ENCODE assay signal across 17 cellular contexts in the genomic region with DNA sequence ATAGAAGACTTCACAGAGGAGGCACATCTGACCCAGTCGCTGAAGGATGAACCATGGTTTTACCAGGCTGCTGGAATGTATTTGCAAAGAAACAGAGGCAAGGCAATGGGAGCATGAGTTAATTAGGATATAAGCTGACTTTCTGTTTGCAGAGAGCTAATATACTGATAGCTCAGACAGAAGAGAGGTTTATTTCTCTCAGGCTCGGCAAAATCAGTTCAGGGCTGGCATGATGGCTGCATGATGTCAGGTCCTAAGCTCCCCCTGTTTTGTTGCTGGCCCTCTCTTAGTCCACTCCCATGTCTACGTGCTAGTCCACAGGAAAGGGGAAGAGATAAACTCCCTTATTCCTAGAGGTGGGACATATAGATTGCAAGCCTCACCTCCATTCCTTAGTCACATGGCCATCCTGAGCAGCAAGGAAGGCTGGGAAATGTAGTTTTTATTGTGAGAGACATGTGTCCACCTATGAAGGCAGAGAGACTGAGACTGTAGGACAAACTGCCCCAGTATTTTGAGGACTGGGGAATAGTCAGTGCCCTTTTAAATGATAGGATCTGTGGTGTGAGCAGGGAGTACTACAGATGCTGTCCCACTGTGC.
DNase-seq lines count a peak whose midpoint lies in the region; ATAC-seq, FAIRE-seq and TF ChIP-seq lines count a peak whose summit lies in the region.
"Had no signal": no experiment of that assay in that cellular context is flagged by ENCODE, and none has a peak within 500 bp of the region (broad histone marks: within the 10 kb centered on the region; RNA-seq: fewer than 3 reads in every experiment).

No MANE protein-coding gene starts in this region.

- POLR2A ChIA-PET in Caco-2 (lab: Charles Lee) = no interaction called here
- POLR2A ChIA-PET in K562 (lab: Yijun Ruan, JAX) = interaction anchor here (0.9 to 1.2 kb wide), 2 partner anchors 50 to 126 kb away, joined by 3 to 4 read pairs; no protein-coding TSS in a partner anchor

- H3K9me1 ChIP-seq in K562 (ENCODE audit: control insufficient read depth, insufficient read depth, low read length) = no peaks in the 10 kb centered on the region

- no peaks in the 10 kb centered on the region for H3K9me3 ChIP-seq in Caco-2
- H3K9me3 ChIP-seq in K562 (replicated peaks; ENCODE audit: control insufficient read depth, insufficient read depth, low read depth, low read length) = no peaks in the 10 kb centered on the region
- H3K9me3 ChIP-seq: ovary, SJCRH30, tibial artery had no signal

- WGBS in K562 (ENCODE audit: insufficient coverage, low coverage, missing lambda C conversion rate) = 0% methylated on average over 2 of the region's 3 CpGs

- no peaks in the 10 kb centered on the region for H3K79me2 ChIP-seq in GM23338 (replicated peaks; ENCODE audit: insufficient read depth)
- H3K79me2 ChIP-seq in K562 (ENCODE audit: control insufficient read depth, insufficient read depth, low read length) = no peaks in the 10 kb centered on the region

- no peak for TF ChIP-seq POLR2A in K562 (conservative IDR thresholded peaks at IDR 0.05)

- H3K27ac ChIP-seq in GM23338 (ENCODE audit: low read depth) (no peak overlapping the region), K562 (ENCODE audit: extremely low read depth, low read depth, low read length) (no peak overlapping the region)
- H3K27ac ChIP-seq: HL-60, left ventricle myocardium inferior, ovary, SJCRH30, tibial artery had no signal

- no peak for TF ChIP-seq CTCF in Caco-2 (IDR thresholded peaks at IDR 0.05; ENCODE audit: insufficient read depth in 1 of 2, low read depth in 1 of 2, low read length in 1 of 2, severe bottlenecking in 1 of 2, unreplicated experiment in 1 of 2)
- no peak for TF ChIP-seq CTCF in GM23338 (conservative IDR thresholded peaks at IDR 0.05; ENCODE audit: low read depth in 2 of 2)
- no peak for TF ChIP-seq CTCF in K562 (IDR thresholded peaks at IDR 0.05 in 2 of 3, conservative IDR thresholded peaks at IDR 0.05 in 1 of 3; ENCODE audit: insufficient read depth in 2 of 3, low read depth in 1 of 3, low read length in 3 of 3)

- H2AFZ ChIP-seq in GM23338 (peak overlapping the region; percentile 49), K562 (ENCODE audit: low read depth, low read length) (peak overlapping the region; percentile 61)

- H3K4me3 ChIP-seq in Caco-2 (ENCODE audit: low read depth, low read length) (no peak overlapping the region), GM23338 (no peak overlapping the region), K562 (no peak overlapping the region)
- H3K4me3 ChIP-seq: left ventricle myocardium inferior, ovary, SJCRH30, tibial artery had no signal

- H3K4me3 Mint-ChIP-seq in Caco-2 (ENCODE audit: unreplicated experiment) (peak overlapping the region; percentile 45), GM23338 (no peak overlapping the region)
- H3K4me3 Mint-ChIP-seq: activated T-cell treated with anti-CD3 and anti-CD28 coated beads, Interleukin-2, amount 50 U/mL, for 24 hours had no signal

- H4K20me1 ChIP-seq in GM23338 (replicated peaks; ENCODE audit: insufficient read depth) = no peaks in the 10 kb centered on the region
- H4K20me1 ChIP-seq in K562 (replicated peaks; ENCODE audit: control insufficient read depth, insufficient read depth, low read length) = no peaks in the 10 kb centered on the region

- ATAC-seq in GM23338 = peak; percentile 67
- ATAC-seq in K562 = peak; percentile 96
- ATAC-seq in HG03095 (IDR thresholded peaks at IDR 0.05; ENCODE audit: unreplicated experiment) = no peak
- ATAC-seq in GM18498 (IDR thresholded peaks at IDR 0.05; ENCODE audit: unreplicated experiment) = no peak
- ATAC-seq in GM21360 (IDR thresholded peaks at IDR 0.05; ENCODE audit: unreplicated experiment) = no peak

- H3K9me2 ChIP-seq in GM23338 (ENCODE audit: insufficient read depth) = no peaks in the 10 kb centered on the region

- intact Hi-C loops in Caco-2 (cut with micrococcal nuclease; ENCODE audit: unreplicated experiment) = no loop called here
- intact Hi-C loops in K562 (cut with micrococcal nuclease) = no loop called here

- H3K36me3 Mint-ChIP-seq in Caco-2 (ENCODE audit: insufficient read depth, unreplicated experiment) (no peaks in the 10 kb centered on the region), GM23338 (ENCODE audit: low read depth) (peaks cover 3% of the 10 kb centered on the region; the same call in 1 of the 3 replicates)
- H3K36me3 Mint-ChIP-seq: activated naive CD8-positive, alpha-beta T cell treated with anti-CD3 and anti-CD28 coated beads, Interleukin-2, amount 10 ng/mL, durations not matched to agents 7 days and 5 days had no signal

- H3K36me3 ChIP-seq in Caco-2 (ENCODE audit: control insufficient read depth, insufficient read depth, low read length) = no peaks in the 10 kb centered on the region
- H3K36me3 ChIP-seq in GM23338 (ENCODE audit: insufficient read depth) = no peaks in the 10 kb centered on the region
- H3K36me3 ChIP-seq in K562 (ENCODE audit: control insufficient read depth, insufficient read depth, low read length) = no peaks in the 10 kb centered on the region
- H3K36me3 ChIP-seq: left ventricle myocardium inferior, ovary, SJCRH30, tibial artery had no signal

- H3K9ac ChIP-seq in K562 (ENCODE audit: insufficient read depth in 1 of 2, low read depth in 2 of 2, low read length in 2 of 2) = no peak overlapping the region

- FAIRE-seq in K562 (lab: Jason Lieb, UNC) = peak; percentile 69

- H3K27me3 ChIP-seq in Caco-2 (replicated peaks; ENCODE audit: control insufficient read depth, insufficient read depth, low read length) = no peaks in the 10 kb centered on the region
- no peaks in the 10 kb centered on the region for H3K27me3 ChIP-seq in GM23338 (ENCODE audit: insufficient read depth)
- peaks cover 21 to 30% of the 10 kb centered on the region in 2 experiments for H3K27me3 ChIP-seq in K562 (ENCODE audit: control insufficient read depth in 2 of 2, insufficient read depth in 2 of 2, low read length in 2 of 2)
- H3K27me3 ChIP-seq: ovary, SJCRH30 had no signal

- TF ChIP-seq RAD21 in K562 (CRISPR knock-in tag; conservative IDR thresholded peaks at IDR 0.05 in 1 of 2, IDR thresholded peaks at IDR 0.05 in 1 of 2) = no peak

- in situ Hi-C loops in K562 (cut with MboI) = no loop called here

- H3K4me1 ChIP-seq in Caco-2 (no peaks in the 10 kb centered on the region), GM23338 (ENCODE audit: insufficient read depth) (peaks cover 42% of the 10 kb centered on the region), K562 (replicated peaks in 1 of 2; ENCODE audit: control insufficient read depth in 2 of 2, insufficient read depth in 2 of 2, low read length in 2 of 2) (peaks cover 0 to 4% of the 10 kb centered on the region in 2 experiments; a peak in 2 of 5 replicates)
- H3K4me1 ChIP-seq: left ventricle myocardium inferior, SJCRH30, tibial artery had no signal

- no peaks in the 10 kb centered on the region for H3F3A ChIP-seq in GM23338 (replicated peaks; ENCODE audit: low read depth)

- H3K4me1 Mint-ChIP-seq in Caco-2 (ENCODE audit: low read depth, unreplicated experiment) (no peaks in the 10 kb centered on the region), GM23338 (peaks cover 44% of the 10 kb centered on the region)

- H3K9me3 Mint-ChIP-seq in Caco-2 (ENCODE audit: unreplicated experiment) = no peaks in the 10 kb centered on the region
- no peaks in the 10 kb centered on the region for H3K9me3 Mint-ChIP-seq in GM23338
- H3K9me3 Mint-ChIP-seq: activated T-cell treated with anti-CD3 and anti-CD28 coated beads, Interleukin-2, amount 50 U/mL, for 24 hours had no signal

- H3K27ac Mint-ChIP-seq in Caco-2 (ENCODE audit: unreplicated experiment) (no peak overlapping the region), GM23338 (no peak overlapping the region)
- H3K27ac Mint-ChIP-seq: activated naive CD8-positive, alpha-beta T cell treated with anti-CD3 and anti-CD28 coated beads, Interleukin-2, amount 10 ng/mL, durations not matched to agents 7 days and 5 days; activated T-cell treated with anti-CD3 and anti-CD28 coated beads, Interleukin-2, amount 50 U/mL, for 24 hours had no signal

- TF ChIP-seq EP300 in K562 (IDR thresholded peaks at IDR 0.05; ENCODE audit: low read length) = no peak

- no TSS peak for BruUV-seq in Caco-2 (replicated peaks; lab: Mats Ljungman, UMichigan)
- no TSS peak for BruUV-seq in K562 (replicated peaks; lab: Mats Ljungman, UMichigan)

- DNase-seq in Caco-2 = peak in 1 of 2 experiments; percentile 7
- DNase-seq in GM23338 (ENCODE audit: low spot score) = peak; percentile 68
- DNase-seq in NCI-H526 treated with DMSO at 0.1 percent for 48 hours (lab: John Stamatoyannopoulos, UW) = peak; percentile 27
- peak; percentile 29 to 39 (median 34) for DNase-seq in K562 (ENCODE audit: extremely low read depth in 1 of 4, low spot score in 3 of 4)
- DNase-seq in stimulated activated CD4-positive, alpha-beta T cell treated with anti-CD3 and anti-CD28 coated beads, Interleukin-12 subunit alpha, Interleukin-12 subunit beta, amount 100 ng/mL, for 4 hours = no peak
- DNase-seq: activated naive CD8-positive, alpha-beta T cell treated with anti-CD3 and anti-CD28 coated beads, Interleukin-2, amount 10 ng/mL, durations not matched to agents 7 days and 5 days; activated T-cell treated with anti-CD3 and anti-CD28 coated beads, Interleukin-2, amount 50 U/mL, for 24 hours; left ventricle myocardium inferior; NCI-H2029 treated with DMSO at 0.1 percent for 48 hours; NK-92 treated with Interleukin-12 subunit alpha and Interleukin-12 subunit beta, amount 100 ng/mL, for 24 hours; ovary; tibial artery had no signal

- CTCF ChIA-PET in Caco-2 (lab: Charles Lee) (no interaction called here), K562 (lab: Yijun Ruan, JAX; ENCODE audit: low intra/inter-chr PET ratio) (no interaction called here)

- H3K4me2 ChIP-seq in GM23338 (no peak overlapping the region), K562 (ENCODE audit: insufficient read depth, low read length) (peak overlapping the region; percentile 37)

- peaks cover 10% of the 10 kb centered on the region for H3K27me3 Mint-ChIP-seq in Caco-2 (ENCODE audit: insufficient read depth, unreplicated experiment)
- H3K27me3 Mint-ChIP-seq in GM23338 (ENCODE audit: insufficient read depth, low read depth, poor library complexity) = peaks cover 8% of the 10 kb centered on the region

TF ChIP-seq in GM23338, 12 proteins besides CTCF, POLR2A, EP300 and RAD21 (continues in another document):
- no peak for TF ChIP-seq EZH2phosphoT487 (IDR thresholded peaks at IDR 0.05; ENCODE audit: unreplicated experiment)

TF ChIP-seq in K562, 482 proteins besides CTCF, POLR2A, EP300 and RAD21 (continues in another document):
- TF ChIP-seq HCFC1 (IDR thresholded peaks at IDR 0.05; ENCODE audit: low read depth, low read length) (peak; percentile 87), ZNF766 (CRISPR knock-in tag; conservative IDR thresholded peaks at IDR 0.05) (peak; percentile 96), ZNF696 (CRISPR knock-in tag; conservative IDR thresholded peaks at IDR 0.05) (no peak)

Comparison
In these comparisons a context has a peak if more than half of its experiments do, and no peak if none do; other contexts are left out.
1. ATAC-seq: peak in GM23338 (single experiment) and K562 (single experiment); none in HG03095 (single experiment), GM18498 (single experiment) and GM21360 (single experiment).